ENCODE assay signal across 26 cellular contexts in the genomic region with DNA sequence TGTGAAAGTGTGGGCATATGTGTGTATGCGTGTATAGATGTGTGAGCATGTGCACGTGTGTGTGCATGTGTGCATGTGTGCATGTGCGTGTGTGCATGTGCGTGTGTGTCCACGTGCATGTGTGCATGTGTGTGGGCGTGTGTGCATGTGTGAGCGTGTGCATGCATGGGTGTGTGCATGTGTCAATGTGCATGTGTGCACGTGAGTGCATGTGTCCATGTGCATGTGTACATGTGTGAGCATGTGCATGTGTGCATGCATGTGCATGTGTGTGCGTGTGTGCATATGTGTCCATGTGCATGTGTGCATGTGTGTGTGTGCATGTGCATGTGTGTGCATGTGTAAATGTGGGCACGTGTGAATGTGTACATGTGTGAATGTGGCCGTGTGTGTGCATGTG.
"Had no signal": no experiment of that assay in that cellular context is flagged by ENCODE, and none has a peak within 500 bp of the region (broad histone marks: within the 10 kb centered on the region; RNA-seq: fewer than 3 reads in every experiment).

No MANE protein-coding gene starts in this region.

- H3K4me2 ChIP-seq: KMS-11, SK-N-SH had no signal

- ATAC-seq: activated CD4-positive, alpha-beta T cell treated with anti-CD3 and anti-CD28 coated beads for 36 hours; Right ventricle myocardium inferior had no signal

- H3K27me3 ChIP-seq: MG63 had no signal

- H3K27me3 Mint-ChIP-seq: activated CD4-positive, alpha-beta memory T cell treated with anti-CD3 and anti-CD28 coated beads, Interleukin-2, amount 10 ng/mL, durations not matched to agents 7 days and 5 days; activated CD4-positive, alpha-beta T cell treated with anti-CD3 and anti-CD28 coated beads for 36 hours; activated naive CD8-positive, alpha-beta T cell treated with anti-CD3 and anti-CD28 coated beads for 36 hours had no signal

- H3K9ac ChIP-seq: KMS-11, SK-N-SH had no signal

- H3K4me3 Mint-ChIP-seq: activated CD4-positive, alpha-beta memory T cell treated with anti-CD3 and anti-CD28 coated beads, Interleukin-2, amount 10 ng/mL, durations not matched to agents 7 days and 5 days; activated CD4-positive, alpha-beta T cell treated with anti-CD3 and anti-CD28 coated beads for 36 hours; activated naive CD4-positive, alpha-beta T cell treated with anti-CD3 and anti-CD28 coated beads, Interleukin-2, amount 10 ng/mL, durations not matched to agents 7 days and 5 days; activated naive CD8-positive, alpha-beta T cell treated with anti-CD3 and anti-CD28 coated beads for 36 hours had no signal

- H3K4me3 ChIP-seq: MG63 had no signal

- H3K27ac Mint-ChIP-seq: activated CD4-positive, alpha-beta memory T cell treated with anti-CD3 and anti-CD28 coated beads, Interleukin-2, amount 10 ng/mL, durations not matched to agents 7 days and 5 days; activated CD4-positive, alpha-beta T cell treated with anti-CD3 and anti-CD28 coated beads for 36 hours; activated naive CD4-positive, alpha-beta T cell treated with anti-CD3 and anti-CD28 coated beads, Interleukin-2, amount 10 ng/mL, durations not matched to agents 7 days and 5 days; activated naive CD8-positive, alpha-beta T cell treated with anti-CD3 and anti-CD28 coated beads for 36 hours; activated T-helper 2 cell treated with anti-CD3 and anti-CD28 coated beads, Interferon-gamma antibody, Interleukin-2, Interleukin-4, amounts not matched to agents 10 μg/mL and 5 μg/mL and 100 μg/mL, durations not matched to agents 14 hours and 24 hours and 36 hours had no signal

- H3K36me3 ChIP-seq: MG63 had no signal

- H3K9me3 ChIP-seq: SK-N-SH had no signal

- H3K27ac ChIP-seq: KMS-11, VCaP had no signal

- H3K4me1 Mint-ChIP-seq: activated CD4-positive, alpha-beta memory T cell treated with anti-CD3 and anti-CD28 coated beads, Interleukin-2, amount 10 ng/mL, durations not matched to agents 7 days and 5 days; activated CD4-positive, alpha-beta T cell treated with anti-CD3 and anti-CD28 coated beads for 36 hours; activated naive CD8-positive, alpha-beta T cell treated with anti-CD3 and anti-CD28 coated beads for 36 hours had no signal

- DNase-seq: activated CD4-positive, alpha-beta memory T cell treated with anti-CD3 and anti-CD28 coated beads, Interleukin-2, amount 10 ng/mL, durations not matched to agents 7 days and 5 days; activated CD4-positive, alpha-beta T cell treated with anti-CD3 and anti-CD28 coated beads for 36 hours; activated CD4-positive, alpha-beta T cell treated with anti-CD3 and anti-CD28 coated beads, Interleukin-2, amount 50 U/mL, for 1 hour; activated gamma-delta T cell treated with Interleukin-2 at 50 U/mL for 16 hours; activated naive CD4-positive, alpha-beta T cell treated with anti-CD3 and anti-CD28 coated beads, Interleukin-2, amount 10 ng/mL, durations not matched to agents 7 days and 5 days; activated naive CD8-positive, alpha-beta T cell treated with anti-CD3 and anti-CD28 coated beads for 36 hours; activated T-cell treated with anti-CD3 and anti-CD28 coated beads for 4 hours; activated T-cell treated with anti-CD3 and anti-CD28 coated beads, Interleukin-2, amount 50 U/mL, for 48 hours; anterior cingulate cortex; central memory CD4-positive, alpha-beta T cell; MG63; MV-4-11; NCI-H1092 treated with DMSO at 0.1 percent for 48 hours; NCI-H1436; NCI-H1694 treated with DMSO at 0.1 percent for 48 hours; NCI-H2029 treated with DMSO at 0.1 percent for 48 hours; NCI-H345; NCI-H510A; NCI-H526 treated with DMSO at 0.1 percent for 48 hours; NCI-H82; SK-N-SH; T-helper 1 cell had no signal

- H3K36me3 Mint-ChIP-seq: activated naive CD8-positive, alpha-beta T cell treated with anti-CD3 and anti-CD28 coated beads for 36 hours had no signal
